31 cellular contexts compared by ENCODE assay signal in the genomic region with DNA sequence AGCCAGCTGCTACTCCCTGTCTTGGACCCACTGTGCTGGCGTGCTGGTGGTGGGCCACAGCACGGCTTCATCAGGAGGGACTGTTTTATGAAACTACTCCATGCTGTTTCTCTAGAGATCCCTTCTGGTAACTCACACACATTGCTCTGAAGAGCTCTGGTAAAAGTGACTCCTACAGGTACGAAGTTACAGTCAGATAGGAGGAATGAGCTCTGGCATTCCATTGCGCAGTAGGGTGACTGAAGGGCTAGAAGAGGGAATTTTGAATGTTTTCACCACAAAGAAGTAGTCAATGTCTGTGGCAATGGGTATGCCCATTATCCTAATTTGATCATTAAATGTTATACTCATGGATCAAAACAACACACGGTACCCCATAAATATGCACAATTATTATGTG. TPM values are rescaled to one million over a fixed set of nuclear protein-coding genes. Genes with fewer than 3 reads are reported as not detected.
"Had no signal": no experiment of that assay in that cellular context is flagged by ENCODE, and none has a peak within 500 bp of the region (broad histone marks: within the 10 kb centered on the region; RNA-seq: fewer than 3 reads in every experiment).

No MANE protein-coding gene starts in this region.

- H3K27me3 ChIP-seq: neural progenitor cell, stomach, thyroid gland, upper lobe of right lung had no signal

- H3K36me3 Mint-ChIP-seq: naive thymus-derived CD8-positive, alpha-beta T cell; neural progenitor cell; stimulated activated naive B cell treated with anti-CD40 and anti-IgM and Interleukin-4, amounts not matched to agents 10 μg/mL and 1 μg/mL and 100 μg/mL, for 72 hours; WTC11 had no signal

- H3K27ac ChIP-seq: epithelial cell of prostate, gastrocnemius medialis, neural progenitor cell, stomach, thyroid gland, upper lobe of right lung had no signal

- H3K27ac Mint-ChIP-seq: activated CD4-positive, alpha-beta memory T cell treated with anti-CD3 and anti-CD28 coated beads, Interleukin-2, amount 10 ng/mL, durations not matched to agents 7 days and 5 days; activated CD4-positive, alpha-beta T cell treated with anti-CD3 and anti-CD28 coated beads, Interleukin-2, amount 10 ng/mL, durations not matched to agents 7 days and 5 days; activated T-helper 17 cell treated with anti-CD3 and anti-CD28 coated beads, Interleukin-2, amount 50 U/mL, for 72 hours; immature natural killer cell; naive thymus-derived CD8-positive, alpha-beta T cell; neural progenitor cell; progenitor cell of endocrine pancreas; stimulated activated naive B cell treated with anti-CD40 and anti-IgM and Interleukin-4, amounts not matched to agents 10 μg/mL and 1 μg/mL and 100 μg/mL, for 72 hours; WTC11 had no signal

- H3K9ac ChIP-seq: neural progenitor cell had no signal

- H3K4me3 Mint-ChIP-seq: activated CD4-positive, alpha-beta memory T cell treated with anti-CD3 and anti-CD28 coated beads, Interleukin-2, amount 10 ng/mL, durations not matched to agents 7 days and 5 days; activated CD4-positive, alpha-beta T cell treated with anti-CD3 and anti-CD28 coated beads, Interleukin-2, amount 10 ng/mL, durations not matched to agents 7 days and 5 days; activated T-cell treated with anti-CD3 and anti-CD28 coated beads, Interleukin-2, amount 50 U/mL, for 4 hours; activated T-helper 17 cell treated with anti-CD3 and anti-CD28 coated beads, Interleukin-2, amount 50 U/mL, for 72 hours; central memory CD8-positive, alpha-beta T cell; immature natural killer cell; naive thymus-derived CD8-positive, alpha-beta T cell; neural progenitor cell; stimulated activated naive B cell treated with anti-CD40 and anti-IgM and Interleukin-4, amounts not matched to agents 10 μg/mL and 1 μg/mL and 100 μg/mL, for 72 hours had no signal

- H3K9me3 ChIP-seq: gastrocnemius medialis, stomach, thyroid gland, upper lobe of right lung had no signal

- H3K4me1 ChIP-seq: gastrocnemius medialis, neural progenitor cell, thyroid gland, upper lobe of right lung had no signal

- H3K4me3 ChIP-seq: gastrocnemius medialis, neural progenitor cell, thyroid gland, upper lobe of right lung had no signal

- FAIRE-seq: astrocyte, endometrium, kidney had no signal

- ATAC-seq: activated T-cell treated with anti-CD3 and anti-CD28 coated beads, Interleukin-2, amount 50 U/mL, for 4 hours; activated T-helper 17 cell treated with anti-CD3 and anti-CD28 coated beads, Interleukin-2, amount 50 U/mL, for 72 hours; gastrocnemius medialis; naive thymus-derived CD8-positive, alpha-beta T cell; stimulated activated naive B cell treated with anti-CD40 and anti-IgM and Interleukin-4, amounts not matched to agents 10 μg/mL and 1 μg/mL and 100 μg/mL, for 72 hours had no signal

- H3K9me3 Mint-ChIP-seq: activated CD4-positive, alpha-beta memory T cell treated with anti-CD3 and anti-CD28 coated beads, Interleukin-2, amount 10 ng/mL, durations not matched to agents 7 days and 5 days; activated CD4-positive, alpha-beta T cell treated with anti-CD3 and anti-CD28 coated beads, Interleukin-2, amount 10 ng/mL, durations not matched to agents 7 days and 5 days; activated T-cell treated with anti-CD3 and anti-CD28 coated beads, Interleukin-2, amount 50 U/mL, for 4 hours; activated T-helper 17 cell treated with anti-CD3 and anti-CD28 coated beads, Interleukin-2, amount 50 U/mL, for 72 hours; central memory CD8-positive, alpha-beta T cell; immature natural killer cell; stimulated activated naive B cell treated with anti-CD40 and anti-IgM and Interleukin-4, amounts not matched to agents 10 μg/mL and 1 μg/mL and 100 μg/mL, for 72 hours; WTC11 had no signal

- H3K36me3 ChIP-seq: gastrocnemius medialis, neural progenitor cell, stomach, thyroid gland, upper lobe of right lung had no signal

- H3K4me2 ChIP-seq: neural progenitor cell had no signal

- DNase-seq: activated CD4-positive, alpha-beta memory T cell treated with anti-CD3 and anti-CD28 coated beads, Interleukin-2, amount 10 ng/mL, durations not matched to agents 7 days and 5 days; activated CD4-positive, alpha-beta T cell treated with anti-CD3 and anti-CD28 coated beads for 1 hour; activated CD4-positive, alpha-beta T cell treated with anti-CD3 and anti-CD28 coated beads, Interleukin-2, amount 10 ng/mL, durations not matched to agents 7 days and 5 days; activated gamma-delta T cell treated with Interleukin-2 at 50 U/mL for 16 hours; activated naive CD4-positive, alpha-beta T cell treated with anti-CD3 and anti-CD28 coated beads, Interleukin-2, amount 50 U/mL, for 16 hours; activated T-cell treated with anti-CD3 and anti-CD28 coated beads, Interleukin-2, amount 50 U/mL, for 4 hours; amniotic stem cell; dermis blood vessel endothelial cell; effector CD4-positive, alpha-beta T cell; glutamatergic neuron; immature natural killer cell; kidney; midbrain; naive thymus-derived CD8-positive, alpha-beta T cell; stimulated activated CD4-positive, alpha-beta T cell treated with anti-CD3 and anti-CD28 coated beads, Interleukin-15, amount 100 ng/mL, for 24 hours; stimulated activated CD4-positive, alpha-beta T cell treated with anti-CD3 and anti-CD28 coated beads, Interleukin-2, amount 100 ng/mL, for 24 hours; stimulated activated naive B cell treated with anti-CD40 and anti-IgM and Interleukin-4, amounts not matched to agents 10 μg/mL and 1 μg/mL and 100 μg/mL, for 72 hours; stomach; T-helper 2 cell; upper lobe of right lung had no signal

- H3K4me1 Mint-ChIP-seq: activated CD4-positive, alpha-beta memory T cell treated with anti-CD3 and anti-CD28 coated beads, Interleukin-2, amount 10 ng/mL, durations not matched to agents 7 days and 5 days; activated CD4-positive, alpha-beta T cell treated with anti-CD3 and anti-CD28 coated beads, Interleukin-2, amount 10 ng/mL, durations not matched to agents 7 days and 5 days; activated T-helper 17 cell treated with anti-CD3 and anti-CD28 coated beads, Interleukin-2, amount 50 U/mL, for 72 hours; central memory CD8-positive, alpha-beta T cell; immature natural killer cell had no signal

RNA-seq across cellular contexts. Expression of a gene that starts 0.6 kb away (rescaled TPM):
- total RNA-seq: activated CD4-positive, alpha-beta memory T cell treated with anti-CD3 and anti-CD28 coated beads, Interleukin-2, amount 10 ng/mL, durations not matched to agents 7 days and 5 days; activated CD4-positive, alpha-beta T cell treated with anti-CD3 and anti-CD28 coated beads, Interleukin-2, amount 10 ng/mL, durations not matched to agents 7 days and 5 days; activated T-helper 17 cell treated with anti-CD3 and anti-CD28 coated beads, Interleukin-2, amount 50 U/mL, for 72 hours; dermis blood vessel endothelial cell; naive thymus-derived CD8-positive, alpha-beta T cell; omental fat pad; stomach had no signal
- polyA plus RNA-seq: immature natural killer cell; naive thymus-derived CD8-positive, alpha-beta T cell had no signal
